Comparison of ENCODE assay signal across 23 cellular contexts in genomic region chr10:116980041-116980440, GRCh38.
"Had no signal": no experiment of that assay in that cellular context is flagged by ENCODE, and none has a peak within 500 bp of the region (broad histone marks: within the 10 kb centered on the region; RNA-seq: fewer than 3 reads in every experiment).

No MANE protein-coding gene starts in this region.

- ATAC-seq: foreskin keratinocyte, gastroesophageal sphincter, heart left ventricle, left cardiac atrium, left lung, left ventricle myocardium superior had no signal

- H3K4me3 ChIP-seq: colonic mucosa, esophagus muscularis mucosa, gastroesophageal sphincter, heart left ventricle, hepatocyte, left lung, lung had no signal

- H3K27me3 ChIP-seq: colonic mucosa, esophagus muscularis mucosa, foreskin keratinocyte, gastroesophageal sphincter, heart left ventricle, hepatocyte, left lung had no signal

- H3K9me3 ChIP-seq: colonic mucosa, esophagus muscularis mucosa, gastroesophageal sphincter, heart left ventricle, left lung had no signal

- H3K4me1 Mint-ChIP-seq: immature natural killer cell, memory B cell had no signal

- H3K36me3 Mint-ChIP-seq: immature natural killer cell, memory B cell had no signal

- H3K4me3 Mint-ChIP-seq: dendritic cell treated with granulocyte-macrophage colony-stimulating factor and Interleukin-4, amounts not matched to agents 40 ng/mL and 50 ng/mL, for 4 days; immature natural killer cell; memory B cell had no signal

- H3K27ac Mint-ChIP-seq: dendritic cell treated with granulocyte-macrophage colony-stimulating factor and Interleukin-4, amounts not matched to agents 40 ng/mL and 50 ng/mL, for 4 days; immature natural killer cell; memory B cell had no signal

- DNase-seq: colonic mucosa; cortex of kidney; effector CD4-positive, alpha-beta T cell; effector memory CD4-positive, alpha-beta T cell; heart left ventricle; hypothalamus; immature natural killer cell; islet precursor cell; kidney; kidney glomerular epithelial cell; left cardiac atrium; left lung; left ventricle myocardium superior; mammary epithelial cell; mesendoderm; midbrain had no signal

- H3K36me3 ChIP-seq: colonic mucosa, gastroesophageal sphincter, heart left ventricle, left lung had no signal

- H3K27ac ChIP-seq: colonic mucosa, esophagus muscularis mucosa, foreskin keratinocyte, gastroesophageal sphincter, heart left ventricle, hepatocyte, left lung had no signal

- H3K4me1 ChIP-seq: colonic mucosa, esophagus muscularis mucosa, gastroesophageal sphincter, heart left ventricle, left lung had no signal

- H3K27me3 Mint-ChIP-seq: dendritic cell treated with granulocyte-macrophage colony-stimulating factor and Interleukin-4, amounts not matched to agents 40 ng/mL and 50 ng/mL, for 4 days had no signal
